17 cellular contexts compared by ENCODE assay signal in genomic region chr15:68204361-68204760, GRCh38. TPM values are rescaled to one million over a fixed set of nuclear protein-coding genes. Genes with fewer than 3 reads are reported as not detected.
DNase-seq lines count a peak whose midpoint lies in the region; TF ChIP-seq lines count a peak whose summit lies in the region.
"Had no signal": no experiment of that assay in that cellular context is flagged by ENCODE, and none has a peak within 500 bp of the region (broad histone marks: within the 10 kb centered on the region; RNA-seq: fewer than 3 reads in every experiment).

No MANE protein-coding gene starts in this region.

- no peak for TF ChIP-seq EP300 in esophagus muscularis mucosa (IDR thresholded peaks at IDR 0.05)

- H3K9me3 ChIP-seq in BLaER1 (no peaks in the 10 kb centered on the region), esophagus muscularis mucosa (no peaks in the 10 kb centered on the region)
- H3K9me3 ChIP-seq: SJSA1 had no signal

- peak overlapping the region; percentile 90 for H3K4me2 ChIP-seq in BLaER1

- H3K36me3 ChIP-seq in BLaER1 = peaks cover 10% of the 10 kb centered on the region; the same call in 1 of the 2 replicates
- no peaks in the 10 kb centered on the region for H3K36me3 ChIP-seq in esophagus muscularis mucosa
- no peaks in the 10 kb centered on the region for H3K36me3 ChIP-seq in rectal smooth muscle tissue (ENCODE audit: control insufficient read depth, insufficient read depth, low read length)

- H3K9ac ChIP-seq in BLaER1 (peak overlapping the region; percentile 80), rectal smooth muscle tissue (ENCODE audit: low read length) (no peak overlapping the region)

- no peaks in the 10 kb centered on the region for H3K27me3 ChIP-seq in BLaER1
- H3K27me3 ChIP-seq in esophagus muscularis mucosa = no peaks in the 10 kb centered on the region
- H3K27me3 ChIP-seq in rectal smooth muscle tissue (ENCODE audit: control insufficient read depth, insufficient read depth, low read length) = no peaks in the 10 kb centered on the region
- H3K27me3 ChIP-seq: SJSA1 had no signal

- DNase-seq in LNCaP clone FGC (ENCODE audit: low read depth) (no peak), esophagus muscularis mucosa (ENCODE audit: extremely low spot score) (no peak), mucosa of gallbladder (ENCODE audit: low spot score) (no peak), NCI-H446 (lab: John Stamatoyannopoulos, UW) (no peak), NAMALWA (ENCODE audit: low spot score) (no peak), NCI-H2196 treated with DMSO at 0.1 percent for 48 hours (lab: John Stamatoyannopoulos, UW; ENCODE audit: unreplicated experiment) (no peak)
- DNase-seq: activated CD4-positive, CD25-positive, alpha-beta regulatory T cell treated with anti-CD3 and anti-CD28 coated beads, Interleukin-2, amount 50 U/mL, for 72 hours; activated CD8-positive, alpha-beta memory T cell treated with anti-CD3 and anti-CD28 coated beads, Interleukin-2, amount 10 ng/mL, durations not matched to agents 7 days and 5 days; CD8-positive, alpha-beta memory T cell; effector CD4-positive, alpha-beta T cell; NCI-H2107; stimulated activated naive B cell treated with anti-CD40 and anti-IgM and Interleukin-4, amounts not matched to agents 10 μg/mL and 1 μg/mL and 100 μg/mL, for 72 hours; T1000; trophoblast cell had no signal

- intact Hi-C loops in esophagus muscularis mucosa (cut with DNase I) = no loop called here

- TF ChIP-seq CTCF in LNCaP clone FGC (IDR thresholded peaks at IDR 0.05; ENCODE audit: control insufficient read depth, extremely low read depth, insufficient read depth) (no peak), esophagus muscularis mucosa (IDR thresholded peaks at IDR 0.05) (no peak)

- no peak for TF ChIP-seq POLR2A in esophagus muscularis mucosa (IDR thresholded peaks at IDR 0.05; ENCODE audit: low read depth)

- peaks cover 20% of the 10 kb centered on the region for H4K20me1 ChIP-seq in BLaER1

- H3K4me1 ChIP-seq in BLaER1 (peaks cover 100% of the 10 kb centered on the region), esophagus muscularis mucosa (peaks cover 30 to 80% (median 67%) of the 10 kb centered on the region in 4 donors), rectal smooth muscle tissue (ENCODE audit: control insufficient read depth, insufficient read depth, low read length) (peaks cover 16% of the 10 kb centered on the region)

- WGBS in esophagus muscularis mucosa = 96% methylated on average over 6 of the region's 7 CpGs

- H3K27ac ChIP-seq in BLaER1 = peak overlapping the region; percentile 90
- peak overlapping the region in 1 of 4 donors; percentile 40 for H3K27ac ChIP-seq in esophagus muscularis mucosa (replicated peaks in 1 of 4)
- H3K27ac ChIP-seq in rectal smooth muscle tissue (ENCODE audit: low read depth, low read length) = no peak overlapping the region
- H3K27ac ChIP-seq: SJSA1 had no signal

- H3K4me3 ChIP-seq in BLaER1 = peak overlapping the region; percentile 66
- peak overlapping the region; percentile 58 for H3K4me3 ChIP-seq in LNCaP clone FGC (ENCODE audit: low read depth, low read length)
- peak overlapping the region; percentile 42 to 53 (median 49) for H3K4me3 ChIP-seq in esophagus muscularis mucosa
- H3K4me3 ChIP-seq in rectal smooth muscle tissue (ENCODE audit: low read length) = peak overlapping the region; percentile 67
- H3K4me3 ChIP-seq: SJSA1 had no signal

RNA-seq across cellular contexts. Expression of gene CALML4, which starts 0.8 kb away (rescaled TPM):
- total RNA-seq in esophagus muscularis mucosa = 10 to 100 TPM; 14.2 to 45.8 (median 32.1) TPM
- 49.2 TPM for total RNA-seq in mucosa of gallbladder

RNA-seq across cellular contexts. Expression of gene CLN6, which starts 25.2 kb away (rescaled TPM):
- total RNA-seq in esophagus muscularis mucosa (10 to 100 TPM; 13.4 to 18.2 (median 16.1) TPM), mucosa of gallbladder (25.7 TPM)
